In the genomic region with DNA sequence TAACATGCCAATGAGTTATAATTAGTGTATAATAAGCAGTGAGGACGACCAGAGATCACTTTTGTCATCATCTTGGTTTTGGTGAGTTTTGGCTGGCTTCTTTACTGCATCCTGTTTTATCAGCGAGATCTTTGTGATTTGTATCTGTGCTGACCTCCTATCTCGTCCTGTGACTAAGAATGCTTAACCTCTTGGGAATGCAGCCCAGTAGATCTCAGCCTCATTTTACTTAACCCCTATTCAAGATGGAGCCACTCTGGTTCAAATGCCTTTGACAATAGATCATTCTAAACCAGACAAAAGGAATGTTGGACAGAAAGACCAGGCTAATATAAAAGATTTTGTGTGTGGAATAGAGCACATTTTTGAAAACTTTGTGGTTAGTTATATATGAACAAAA, we compare ENCODE assay signal across 30 cellular contexts.
DNase-seq lines count a peak whose midpoint lies in the region; TF ChIP-seq lines count a peak whose summit lies in the region.
"Had no signal": no experiment of that assay in that cellular context is flagged by ENCODE, and none has a peak within 500 bp of the region (broad histone marks: within the 10 kb centered on the region; RNA-seq: fewer than 3 reads in every experiment).

No MANE protein-coding gene starts in this region.

- DNase-seq in AG04449 (ENCODE audit: low read depth, low spot score) (peak; percentile 51), PC-9 (no peak), astrocyte of the hippocampus (ENCODE audit: low read depth, low spot score) (peak; percentile 47), islet precursor cell (peak; percentile 65), H4 (ENCODE audit: low spot score) (no peak), NCI-H526 treated with DMSO at 0.1 percent for 48 hours (lab: John Stamatoyannopoulos, UW) (no peak), NOMO-1 treated with DMSO at 0.1 percent for 48 hours (lab: John Stamatoyannopoulos, UW; ENCODE audit: unreplicated experiment) (no peak)
- DNase-seq in activated CD4-positive, alpha-beta memory T cell treated with anti-CD3 and anti-CD28 coated beads for 36 hours, result no peak
- DNase-seq: activated CD4-positive, alpha-beta T cell treated with anti-CD3 and anti-CD28 coated beads, Interleukin-2, amount 10 ng/mL, durations not matched to agents 24 days and 14 days; activated naive CD4-positive, alpha-beta T cell; activated T-cell treated with anti-CD3 and anti-CD28 coated beads, Interleukin-2, amount 50 U/mL, for 72 hours; BE2C; CD8-positive, alpha-beta memory T cell; central memory CD4-positive, alpha-beta T cell; H9; hypothalamus; immature natural killer cell; natural killer cell; NCI-H1092; NCI-H187 treated with DMSO at 0.1 percent for 48 hours; NCI-H2171 treated with DMSO at 0.1 percent for 48 hours; NCI-H524; NK-92 treated with Interleukin-12 subunit alpha and Interleukin-12 subunit beta, amount 100 ng/mL, for 24 hours; small intestine; stimulated activated CD4-positive, alpha-beta T cell treated with anti-CD3 and anti-CD28 coated beads, Interleukin-2, amount 100 ng/mL, for 24 hours; T-helper 2 cell; transverse colon; WERI-Rb-1 had no signal

- H3K9me2 ChIP-seq in PC-9 (ENCODE audit: insufficient read depth), result no peaks in the 10 kb centered on the region; the same call in 1 of the 2 replicates

- CTCF ChIA-PET in AG04449 (lab: Yijun Ruan, JAX), result no interaction called here
- CTCF ChIA-PET in PC-9 (lab: Charles Lee), result no interaction called here
- CTCF ChIA-PET in activated CD4-positive, alpha-beta memory T cell treated with anti-CD3 and anti-CD28 coated beads for 36 hours (lab: Charles Lee), result no interaction called here

- H3K36me3 ChIP-seq in PC-9 (ENCODE audit: low read depth), result no peaks in the 10 kb centered on the region
- H3K36me3 ChIP-seq: BE2C, SJSA1, transverse colon, WERI-Rb-1 had no signal

- no peak overlapping the region for H3K4me3 ChIP-seq in AG04449 (ENCODE audit: low read depth, low read length)
- H3K4me3 ChIP-seq in PC-9, result no peak overlapping the region
- H3K4me3 ChIP-seq: SJSA1, transverse colon had no signal

- H3K9me3 Mint-ChIP-seq in activated CD4-positive, alpha-beta memory T cell treated with anti-CD3 and anti-CD28 coated beads for 36 hours, result peaks cover 10% of the 10 kb centered on the region
- H3K9me3 Mint-ChIP-seq: activated CD4-positive, alpha-beta T cell treated with anti-CD3 and anti-CD28 coated beads, Interleukin-2, amount 10 ng/mL, durations not matched to agents 24 days and 14 days; H9 had no signal

- no peaks in the 10 kb centered on the region for H3K27me3 Mint-ChIP-seq in activated CD4-positive, alpha-beta memory T cell treated with anti-CD3 and anti-CD28 coated beads for 36 hours
- H3K27me3 Mint-ChIP-seq: activated CD4-positive, alpha-beta T cell treated with anti-CD3 and anti-CD28 coated beads, Interleukin-2, amount 10 ng/mL, durations not matched to agents 24 days and 14 days; CD8-positive, alpha-beta memory T cell; dendritic cell treated with granulocyte-macrophage colony-stimulating factor and Interleukin-4, amounts not matched to agents 40 ng/mL and 50 ng/mL, for 4 days had no signal

- H3K36me3 Mint-ChIP-seq in activated CD4-positive, alpha-beta memory T cell treated with anti-CD3 and anti-CD28 coated beads for 36 hours, result no peaks in the 10 kb centered on the region
- H3K36me3 Mint-ChIP-seq: CD8-positive, alpha-beta memory T cell; immature natural killer cell had no signal

- no peak overlapping the region for H3K27ac ChIP-seq in PC-9
- H3K27ac ChIP-seq: SJSA1, transverse colon, WERI-Rb-1 had no signal

- H3K4me1 ChIP-seq in PC-9 (replicated peaks; ENCODE audit: insufficient read depth), result 0 out of 2 replicates have a peak, but pooled peaks cover 11% of the 10 kb centered on the region
- H3K4me1 ChIP-seq: BE2C, SJSA1, transverse colon had no signal

- H3F3A ChIP-seq in PC-9 (ENCODE audit: insufficient read depth, low read depth), result no peaks in the 10 kb centered on the region

- BruUV-seq in PC-9 (replicated peaks; lab: Mats Ljungman, UMichigan), result no TSS peak

- POLR2A ChIA-PET in AG04449 (lab: Yijun Ruan, JAX), result interaction anchor here (1.4 kb wide), 1 partner anchor 9 kb away, joined by 4 read pairs; no protein-coding TSS in a partner anchor
- POLR2A ChIA-PET in PC-9 (lab: Charles Lee; ENCODE audit: unreplicated experiment), result no interaction called here
- POLR2A ChIA-PET in activated CD4-positive, alpha-beta memory T cell treated with anti-CD3 and anti-CD28 coated beads for 36 hours (lab: Charles Lee), result no interaction called here

- H4K20me1 ChIP-seq in PC-9 (ENCODE audit: insufficient read depth), result no peaks in the 10 kb centered on the region

- H3K79me2 ChIP-seq in PC-9 (ENCODE audit: low read depth), result no peaks in the 10 kb centered on the region

- intact Hi-C loops in PC-9 (cut with micrococcal nuclease; ENCODE audit: unreplicated experiment), result no loop called here
- intact Hi-C loops in activated CD4-positive, alpha-beta memory T cell treated with anti-CD3 and anti-CD28 coated beads for 36 hours (cut with micrococcal nuclease), result no loop called here

- H3K4me1 Mint-ChIP-seq in activated CD4-positive, alpha-beta memory T cell treated with anti-CD3 and anti-CD28 coated beads for 36 hours (ENCODE audit: low read depth), result no peaks in the 10 kb centered on the region
- H3K4me1 Mint-ChIP-seq: activated CD4-positive, alpha-beta T cell treated with anti-CD3 and anti-CD28 coated beads, Interleukin-2, amount 10 ng/mL, durations not matched to agents 24 days and 14 days; CD8-positive, alpha-beta memory T cell; H9; immature natural killer cell; natural killer cell had no signal

- no peaks in the 10 kb centered on the region; the same call in 1 of the 2 replicates for H3K9me3 ChIP-seq in PC-9 (ENCODE audit: insufficient read depth, low read depth)
- H3K9me3 ChIP-seq: BE2C, transverse colon had no signal

- H3K4me2 ChIP-seq in PC-9, result no peak overlapping the region; the same call in 1 of the 2 replicates

- no peaks in the 10 kb centered on the region for H3K27me3 ChIP-seq in PC-9 (ENCODE audit: insufficient read depth, low read depth)
- H3K27me3 ChIP-seq: BE2C, SJSA1, transverse colon had no signal

- no peak for TF ChIP-seq CTCF in AG04449 (IDR thresholded peaks at IDR 0.05; ENCODE audit: insufficient read depth, low read length, missing control alignments)
- no peak for TF ChIP-seq CTCF in PC-9 (conservative IDR thresholded peaks at IDR 0.05)

- 0 out of 2 replicates have a peak overlapping the region, but pooled peaks have one; percentile 48 for H2AFZ ChIP-seq in PC-9

- H3K4me3 Mint-ChIP-seq in activated CD4-positive, alpha-beta memory T cell treated with anti-CD3 and anti-CD28 coated beads for 36 hours, result no peak overlapping the region
- H3K4me3 Mint-ChIP-seq: activated CD4-positive, alpha-beta T cell treated with anti-CD3 and anti-CD28 coated beads, Interleukin-2, amount 10 ng/mL, durations not matched to agents 24 days and 14 days; activated T-cell treated with anti-CD3 and anti-CD28 coated beads, Interleukin-2, amount 50 U/mL, for 72 hours; CD8-positive, alpha-beta memory T cell; dendritic cell treated with granulocyte-macrophage colony-stimulating factor and Interleukin-4, amounts not matched to agents 40 ng/mL and 50 ng/mL, for 4 days; H9; immature natural killer cell; natural killer cell had no signal

- no peak overlapping the region for H3K27ac Mint-ChIP-seq in activated CD4-positive, alpha-beta memory T cell treated with anti-CD3 and anti-CD28 coated beads for 36 hours
- H3K27ac Mint-ChIP-seq: activated CD4-positive, alpha-beta T cell treated with anti-CD3 and anti-CD28 coated beads, Interleukin-2, amount 10 ng/mL, durations not matched to agents 24 days and 14 days; activated T-cell treated with anti-CD3 and anti-CD28 coated beads, Interleukin-2, amount 50 U/mL, for 72 hours; dendritic cell treated with granulocyte-macrophage colony-stimulating factor and Interleukin-4, amounts not matched to agents 40 ng/mL and 50 ng/mL, for 4 days; H9; immature natural killer cell; natural killer cell had no signal

Comparison
In these comparisons a context has a peak if more than half of its experiments do, and no peak if none do; other contexts are left out.
1. DNase-seq: peak in AG04449 (single experiment), astrocyte of the hippocampus (single experiment) and islet precursor cell (single experiment); none in PC-9 (0 of 2), H4 (single experiment), NCI-H526 treated with DMSO at 0.1 percent for 48 hours (single experiment), activated CD4-positive, alpha-beta memory T cell treated with anti-CD3 and anti-CD28 coated beads for 36 hours (single experiment) and NOMO-1 treated with DMSO at 0.1 percent for 48 hours (single experiment).